Comparison of ENCODE assay signal across 8 cellular contexts in the genomic region with DNA sequence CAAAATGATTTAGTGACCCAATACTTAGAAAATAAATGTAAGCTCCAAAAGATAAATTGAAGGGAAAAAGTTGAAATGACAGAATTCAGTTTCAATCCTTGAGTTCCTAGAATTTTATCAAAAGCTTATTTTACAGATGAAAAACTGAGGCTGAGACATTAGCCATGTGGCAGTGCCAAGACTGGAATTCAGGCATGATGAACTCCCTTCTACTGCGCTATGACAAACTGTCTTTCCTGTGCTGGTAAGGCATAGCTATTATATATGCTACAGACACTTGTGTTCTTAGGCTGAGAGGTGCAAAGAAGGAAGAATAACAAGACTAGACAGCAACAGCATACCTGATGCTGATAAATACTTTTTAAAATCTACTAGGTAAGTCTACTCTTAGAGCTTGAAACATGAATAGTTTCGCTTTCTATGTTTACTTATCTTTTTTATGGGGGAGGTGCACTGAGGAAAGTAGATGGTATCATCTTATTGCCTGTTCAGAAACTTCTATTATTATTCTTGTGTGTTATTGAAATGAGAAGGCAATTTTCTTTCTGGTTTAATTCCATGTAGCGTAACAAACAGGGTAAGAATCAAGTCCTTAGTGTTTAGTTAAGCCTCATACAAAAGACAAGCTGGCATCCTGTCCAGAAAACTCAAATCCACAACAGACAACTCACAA. TPM values are rescaled to one million over a fixed set of nuclear protein-coding genes. Genes with fewer than 3 reads are reported as not detected.
DNase-seq lines count a peak whose midpoint lies in the region; ATAC-seq and TF ChIP-seq lines count a peak whose summit lies in the region.

No MANE protein-coding gene starts in this region.

- DNase-seq in activated naive CD4-positive, alpha-beta T cell treated with anti-CD3 and anti-CD28 coated beads for 36 hours = no peak
- DNase-seq in activated naive CD4-positive, alpha-beta T cell (lab: John Stamatoyannopoulos, UW) = no peak
- DNase-seq in astrocyte of the hippocampus (ENCODE audit: low read depth, low spot score) (peak; percentile 22), mesothelial cell of epicardium (ENCODE audit: low spot score in 2 of 2, unreplicated experiment in 2 of 2) (no peak), NCI-H128 (lab: John Stamatoyannopoulos, UW; ENCODE audit: unreplicated experiment) (no peak), GOT3 (lab: John Stamatoyannopoulos, UW) (no peak), NCI-H2227 treated with DMSO at 0.1 percent for 48 hours (lab: John Stamatoyannopoulos, UW) (no peak)

- peaks cover 5% of the 10 kb centered on the region for H3K27me3 Mint-ChIP-seq in activated naive CD4-positive, alpha-beta T cell treated with anti-CD3 and anti-CD28 coated beads for 36 hours (ENCODE audit: low read depth)
- peaks cover 1% of the 10 kb centered on the region for H3K27me3 Mint-ChIP-seq in mesothelial cell of epicardium (ENCODE audit: low read depth)

- CTCF ChIA-PET in activated naive CD4-positive, alpha-beta T cell treated with anti-CD3 and anti-CD28 coated beads for 36 hours (lab: Charles Lee) = interaction anchor here (1.5 kb wide), 1 partner anchor 27 kb away, joined by 3 read pairs; no protein-coding TSS in a partner anchor

- H3K9me3 Mint-ChIP-seq in activated naive CD4-positive, alpha-beta T cell treated with anti-CD3 and anti-CD28 coated beads for 36 hours = peaks cover 3% of the 10 kb centered on the region
- H3K9me3 Mint-ChIP-seq in mesothelial cell of epicardium = no peaks in the 10 kb centered on the region

- ATAC-seq in HG03469 (IDR thresholded peaks at IDR 0.05; ENCODE audit: unreplicated experiment) = peak; percentile 21

- no peak for TF ChIP-seq CTCF in mesothelial cell of epicardium (IDR thresholded peaks at IDR 0.05; ENCODE audit: unreplicated experiment)

- H3K4me3 Mint-ChIP-seq in activated naive CD4-positive, alpha-beta T cell treated with anti-CD3 and anti-CD28 coated beads for 36 hours = peak overlapping the region; percentile 81
- peak overlapping the region; percentile 97 for H3K4me3 Mint-ChIP-seq in mesothelial cell of epicardium

- peak overlapping the region; percentile 99 for H3K27ac Mint-ChIP-seq in activated naive CD4-positive, alpha-beta T cell treated with anti-CD3 and anti-CD28 coated beads for 36 hours
- peak overlapping the region; percentile 100 for H3K27ac Mint-ChIP-seq in mesothelial cell of epicardium

- intact Hi-C loops in activated naive CD4-positive, alpha-beta T cell treated with anti-CD3 and anti-CD28 coated beads for 36 hours (cut with micrococcal nuclease) = loop anchor here (2.0 to 5.0 kb wide), 2 partner anchors 467 to 751 kb away; a partner anchor contains a TSS

- H3K36me3 Mint-ChIP-seq in activated naive CD4-positive, alpha-beta T cell treated with anti-CD3 and anti-CD28 coated beads for 36 hours (ENCODE audit: low read depth) = peaks cover 1% of the 10 kb centered on the region
- no peaks in the 10 kb centered on the region for H3K36me3 Mint-ChIP-seq in mesothelial cell of epicardium

- peaks cover 55% of the 10 kb centered on the region for H3K4me1 Mint-ChIP-seq in activated naive CD4-positive, alpha-beta T cell treated with anti-CD3 and anti-CD28 coated beads for 36 hours (ENCODE audit: low read depth)
- peaks cover 46% of the 10 kb centered on the region for H3K4me1 Mint-ChIP-seq in mesothelial cell of epicardium

RNA-seq across cellular contexts. Expression of a gene that starts 1.8 kb away (rescaled TPM):
- 10 to 100 TPM; 17.0 to 19.4 TPM for total RNA-seq in activated naive CD4-positive, alpha-beta T cell treated with anti-CD3 and anti-CD28 coated beads for 36 hours
- 16.8 to 20.8 TPM (median 20.6 TPM) in 3 replicates for total RNA-seq in mesothelial cell of epicardium
